ENCODE assay signal across 33 cellular contexts in the genomic region with DNA sequence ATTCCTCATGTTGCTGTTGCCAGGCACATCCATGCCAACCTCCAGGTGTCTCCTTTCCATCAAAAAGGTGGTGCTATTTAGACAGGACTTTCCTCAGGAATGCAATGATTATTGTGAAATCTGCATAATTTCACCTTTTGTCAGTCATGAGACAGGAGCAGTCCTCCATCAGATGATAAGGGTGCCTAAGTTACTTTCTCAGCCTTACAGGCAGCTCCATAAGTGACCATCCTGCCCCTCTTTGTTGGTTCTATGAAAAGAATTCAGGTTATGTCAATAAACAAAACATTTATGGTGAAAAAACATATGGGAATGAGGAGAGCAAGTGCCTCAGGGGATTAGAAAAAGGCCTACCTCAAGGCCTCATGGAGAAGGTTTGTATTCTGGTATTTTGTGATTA.
"Had no signal": no experiment of that assay in that cellular context is flagged by ENCODE, and none has a peak within 500 bp of the region (broad histone marks: within the 10 kb centered on the region; RNA-seq: fewer than 3 reads in every experiment).

No MANE protein-coding gene starts in this region.

- H3K27ac ChIP-seq: Peyer's patch had no signal

- H3K4me1 ChIP-seq: Peyer's patch had no signal

- ATAC-seq: activated CD8-positive, alpha-beta T cell treated with anti-CD3 and anti-CD28 coated beads for 36 hours; activated T-cell treated with anti-CD3 and anti-CD28 coated beads, Interleukin-2, amount 50 U/mL, for 72 hours; activated T-helper 17 cell treated with anti-CD3 and anti-CD28 coated beads, Interleukin-2, amount 50 U/mL, for 72 hours; PC-3; Right ventricle myocardium inferior had no signal

- H3K27me3 Mint-ChIP-seq: activated CD8-positive, alpha-beta T cell treated with anti-CD3 and anti-CD28 coated beads for 36 hours; activated naive CD8-positive, alpha-beta T cell treated with anti-CD3 and anti-CD28 coated beads for 36 hours had no signal

- H3K27ac Mint-ChIP-seq: activated CD4-positive, alpha-beta T cell treated with anti-CD3 and anti-CD28 coated beads, Interleukin-2, amount 10 ng/mL, durations not matched to agents 24 days and 14 days; activated CD8-positive, alpha-beta T cell treated with anti-CD3 and anti-CD28 coated beads for 36 hours; activated naive CD8-positive, alpha-beta T cell treated with anti-CD3 and anti-CD28 coated beads for 36 hours; activated T-cell treated with anti-CD3 and anti-CD28 coated beads, Interleukin-2, amount 50 U/mL, for 72 hours; activated T-helper 17 cell treated with anti-CD3 and anti-CD28 coated beads, Interleukin-2, amount 50 U/mL, for 72 hours had no signal

- H3K4me1 Mint-ChIP-seq: activated CD4-positive, alpha-beta T cell treated with anti-CD3 and anti-CD28 coated beads, Interleukin-2, amount 10 ng/mL, durations not matched to agents 24 days and 14 days; activated naive CD8-positive, alpha-beta T cell treated with anti-CD3 and anti-CD28 coated beads for 36 hours; activated T-helper 17 cell treated with anti-CD3 and anti-CD28 coated beads, Interleukin-2, amount 50 U/mL, for 72 hours had no signal

- H3K36me3 ChIP-seq: Peyer's patch had no signal

- DNase-seq: activated CD4-positive, alpha-beta T cell treated with anti-CD3 and anti-CD28 coated beads, Interleukin-2, amount 10 ng/mL, durations not matched to agents 24 days and 14 days; activated CD4-positive, alpha-beta T cell treated with anti-CD3 and anti-CD28 coated beads, Interleukin-2, amount 50 U/mL, for 4 hours; activated CD8-positive, alpha-beta T cell treated with anti-CD3 and anti-CD28 coated beads for 36 hours; activated effector memory CD4-positive, alpha-beta T cell treated with anti-CD3 and anti-CD28 coated beads, Interleukin-2, amount 50 U/mL, for 16 hours; activated naive CD4-positive, alpha-beta T cell; activated naive CD4-positive, alpha-beta T cell treated with anti-CD3 and anti-CD28 coated beads, Interleukin-2, amount 50 U/mL, for 16 hours; activated naive CD8-positive, alpha-beta T cell treated with anti-CD3 and anti-CD28 coated beads for 36 hours; activated T-cell treated with anti-CD3 and anti-CD28 coated beads, Interleukin-2, amount 50 U/mL, for 1 hour; activated T-cell treated with anti-CD3 and anti-CD28 coated beads, Interleukin-2, amount 50 U/mL, for 72 hours; amniotic stem cell; aorta; caudate nucleus; cerebellar nuclear complex; Karpas-422; KBM-7; MM.1S; MV-4-11; NCI-H1092; NCI-H1436 treated with DMSO at 0.1 percent for 48 hours; NCI-H187 treated with DMSO at 0.1 percent for 48 hours; NCI-H2081; NCI-H2171; NCI-H446; NCI-H510A treated with DMSO at 0.1 percent for 48 hours; NCI-H526 treated with DMSO at 0.1 percent for 48 hours; NK-92 treated with Interleukin-12 subunit alpha and Interleukin-12 subunit beta, amount 100 ng/mL, for 24 hours; PC-3; Peyer's patch; RPMI8226; SIG-M5; T1000 had no signal

- H3K9me3 Mint-ChIP-seq: activated CD8-positive, alpha-beta T cell treated with anti-CD3 and anti-CD28 coated beads for 36 hours; activated T-helper 17 cell treated with anti-CD3 and anti-CD28 coated beads, Interleukin-2, amount 50 U/mL, for 72 hours had no signal

- H3K9me3 ChIP-seq: Peyer's patch had no signal

- H3K27me3 ChIP-seq: Peyer's patch had no signal

- H3K4me3 Mint-ChIP-seq: activated CD4-positive, alpha-beta T cell treated with anti-CD3 and anti-CD28 coated beads, Interleukin-2, amount 10 ng/mL, durations not matched to agents 24 days and 14 days; activated CD8-positive, alpha-beta T cell treated with anti-CD3 and anti-CD28 coated beads for 36 hours; activated naive CD8-positive, alpha-beta T cell treated with anti-CD3 and anti-CD28 coated beads for 36 hours; activated T-cell treated with anti-CD3 and anti-CD28 coated beads, Interleukin-2, amount 50 U/mL, for 72 hours; activated T-helper 17 cell treated with anti-CD3 and anti-CD28 coated beads, Interleukin-2, amount 50 U/mL, for 72 hours had no signal

- H3K4me3 ChIP-seq: Peyer's patch had no signal
